In the genomic region with DNA sequence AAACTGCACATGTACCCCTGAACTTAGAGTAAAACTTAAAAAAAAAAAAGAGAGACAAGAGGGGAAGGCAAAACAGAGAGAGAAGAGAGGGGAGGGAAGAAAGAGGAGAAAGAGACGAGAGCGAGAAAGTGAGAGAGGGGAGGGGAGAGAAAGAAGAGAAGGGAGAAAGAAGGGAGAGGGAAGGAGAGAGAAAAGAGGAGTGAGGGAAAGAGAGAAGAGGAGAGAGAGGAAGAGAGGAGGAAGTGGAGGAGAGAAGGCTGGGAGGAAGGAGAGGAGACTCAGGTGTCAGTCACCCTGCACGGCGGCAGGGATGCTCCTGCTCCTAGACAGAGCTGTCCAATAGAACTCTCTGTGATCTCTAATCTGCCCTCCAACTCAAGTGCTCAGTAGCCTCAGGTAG, we compare ENCODE assay signal across 32 cellular contexts.
"Had no signal": no experiment of that assay in that cellular context is flagged by ENCODE, and none has a peak within 500 bp of the region (broad histone marks: within the 10 kb centered on the region; RNA-seq: fewer than 3 reads in every experiment).

No MANE protein-coding gene starts in this region.

- H3K27me3 ChIP-seq: esophagus muscularis mucosa had no signal

- FAIRE-seq: astrocyte, colon had no signal

- ATAC-seq: activated CD4-positive, CD25-positive, alpha-beta regulatory T cell treated with anti-CD3 and anti-CD28 coated beads, Interleukin-2, amount 50 U/mL, for 24 hours; activated CD8-positive, alpha-beta T cell treated with anti-CD3 and anti-CD28 coated beads for 36 hours; activated T-cell treated with anti-CD3 and anti-CD28 coated beads, Interleukin-2, amount 50 U/mL, for 4 hours; activated T-helper 17 cell treated with anti-CD3 and anti-CD28 coated beads, Interleukin-2, amount 50 U/mL, for 72 hours; effector memory CD8-positive, alpha-beta T cell; foreskin keratinocyte; gastrocnemius medialis; heart left ventricle; T-helper 17 cell had no signal

- H3K4me1 ChIP-seq: foreskin keratinocyte, gastrocnemius medialis had no signal

- H3K9me3 ChIP-seq: gastrocnemius medialis had no signal

- H3K4me3 ChIP-seq: esophagus muscularis mucosa, gastrocnemius medialis, heart left ventricle had no signal

- H3K36me3 ChIP-seq: esophagus muscularis mucosa, gastrocnemius medialis, heart left ventricle, WERI-Rb-1 had no signal

- H3K27ac ChIP-seq: esophagus muscularis mucosa, foreskin keratinocyte, gastrocnemius medialis, heart left ventricle, WERI-Rb-1 had no signal

- H3K4me3 Mint-ChIP-seq: activated B cell treated with CpG ODN at 0.5 μM for 24 hours; activated CD8-positive, alpha-beta T cell treated with anti-CD3 and anti-CD28 coated beads for 36 hours; activated naive CD4-positive, alpha-beta T cell treated with anti-CD3 and anti-CD28 coated beads for 36 hours; activated naive CD8-positive, alpha-beta T cell; activated T-cell treated with anti-CD3 and anti-CD28 coated beads, Interleukin-2, amount 50 U/mL, for 4 hours; activated T-helper 17 cell treated with anti-CD3 and anti-CD28 coated beads, Interleukin-2, amount 50 U/mL, for 72 hours; effector memory CD8-positive, alpha-beta T cell; T-helper 17 cell; T-helper 2 cell treated with Interferon-gamma antibody and Interleukin-4, amounts not matched to agents 5 μg/mL and 100 μg/mL, for 36 hours had no signal

- DNase-seq: activated B cell treated with CpG ODN at 0.5 μM for 24 hours; activated CD4-positive, alpha-beta T cell treated with anti-CD3 and anti-CD28 coated beads for 48 hours; activated CD4-positive, alpha-beta T cell treated with anti-CD3 and anti-CD28 coated beads, Interleukin-2, amount 50 U/mL, for 1 hour; activated CD4-positive, alpha-beta T cell treated with anti-CD3 and anti-CD28 coated beads, Interleukin-2, amount 50 U/mL, for 48 hours; activated CD8-positive, alpha-beta memory T cell treated with anti-CD3 and anti-CD28 coated beads for 24 hours; activated CD8-positive, alpha-beta T cell treated with anti-CD3 and anti-CD28 coated beads for 36 hours; activated effector memory CD4-positive, alpha-beta T cell treated with Interleukin-2 at 50 U/mL for 16 hours; activated naive CD4-positive, alpha-beta T cell treated with anti-CD3 and anti-CD28 coated beads for 36 hours; activated T-cell treated with anti-CD3 and anti-CD28 coated beads, Interleukin-2, amount 50 U/mL, for 4 hours; amniotic stem cell; anterior cingulate cortex; caudate nucleus; cortex of kidney; dermis blood vessel endothelial cell; effector CD4-positive, alpha-beta T cell; effector memory CD8-positive, alpha-beta T cell; erythroblast; foreskin keratinocyte; gastrocnemius medialis; glutamatergic neuron; heart left ventricle; T-helper 1 cell; T-helper 17 cell; T1000; WERI-Rb-1 had no signal

- H3K4me1 Mint-ChIP-seq: activated T-helper 17 cell treated with anti-CD3 and anti-CD28 coated beads, Interleukin-2, amount 50 U/mL, for 72 hours had no signal

- H3K27ac Mint-ChIP-seq: activated B cell treated with CpG ODN at 0.5 μM for 24 hours; activated CD8-positive, alpha-beta T cell treated with anti-CD3 and anti-CD28 coated beads for 36 hours; activated naive CD4-positive, alpha-beta T cell treated with anti-CD3 and anti-CD28 coated beads for 36 hours; activated naive CD8-positive, alpha-beta T cell; activated T-helper 17 cell treated with anti-CD3 and anti-CD28 coated beads, Interleukin-2, amount 50 U/mL, for 72 hours; effector memory CD8-positive, alpha-beta T cell; T-helper 17 cell; T-helper 2 cell treated with Interferon-gamma antibody and Interleukin-4, amounts not matched to agents 5 μg/mL and 100 μg/mL, for 36 hours had no signal

- H3K9me3 Mint-ChIP-seq: activated CD8-positive, alpha-beta T cell treated with anti-CD3 and anti-CD28 coated beads for 36 hours; activated naive CD4-positive, alpha-beta T cell treated with anti-CD3 and anti-CD28 coated beads for 36 hours; activated T-cell treated with anti-CD3 and anti-CD28 coated beads, Interleukin-2, amount 50 U/mL, for 4 hours; activated T-helper 17 cell treated with anti-CD3 and anti-CD28 coated beads, Interleukin-2, amount 50 U/mL, for 72 hours; effector memory CD8-positive, alpha-beta T cell; T-helper 2 cell treated with Interferon-gamma antibody and Interleukin-4, amounts not matched to agents 5 μg/mL and 100 μg/mL, for 36 hours had no signal
